In the genomic region with DNA sequence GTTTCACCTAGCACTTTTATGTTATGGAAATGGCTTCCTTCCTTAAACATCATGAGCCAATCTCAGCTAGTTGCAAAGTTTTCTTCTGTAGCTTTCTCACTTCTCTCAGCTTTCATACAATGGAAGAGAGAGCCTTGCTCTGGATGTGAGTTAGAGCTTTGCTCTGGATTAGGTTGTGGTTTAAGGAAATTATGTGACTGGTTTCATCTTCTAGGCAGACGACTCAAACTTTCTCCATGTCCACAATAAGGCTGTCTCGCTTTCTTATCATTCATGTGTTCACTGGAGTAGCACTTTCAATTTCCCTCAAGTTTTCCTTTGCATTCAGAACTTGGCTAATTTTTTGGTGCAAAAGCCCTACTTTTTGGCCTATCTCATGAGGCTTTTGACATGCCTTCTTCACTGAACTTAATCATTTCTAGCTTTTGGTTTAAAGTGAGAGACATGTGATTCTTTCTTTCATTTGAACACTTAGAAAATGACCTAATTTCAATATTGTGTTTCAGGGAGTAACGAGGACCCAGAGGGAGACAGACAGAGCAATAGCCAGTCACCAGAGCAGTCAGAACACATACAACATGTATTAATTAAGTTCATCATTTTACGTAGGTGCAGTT, we compare ENCODE assay signal across 19 cellular contexts. TPM values are rescaled to one million over a fixed set of nuclear protein-coding genes. Genes with fewer than 3 reads are reported as not detected.
A peak's percentile ranks its signal among the peaks of the same experiment; 100 is the strongest.
DNase-seq lines count a peak whose midpoint lies in the region; ATAC-seq lines count a peak whose summit lies in the region.
"Had no signal": no experiment of that assay in that cellular context is flagged by ENCODE, and none has a peak within 500 bp of the region (broad histone marks: within the 10 kb centered on the region; RNA-seq: fewer than 3 reads in every experiment).

No MANE protein-coding gene starts in this region.

- H3K36me3 Mint-ChIP-seq in activated CD4-positive, alpha-beta T cell treated with anti-CD3 and anti-CD28 coated beads, Interleukin-2, amount 10 ng/mL, durations not matched to agents 24 days and 14 days (ENCODE audit: low read depth), result peaks cover 4% of the 10 kb centered on the region
- H3K36me3 Mint-ChIP-seq in naive thymus-derived CD4-positive, alpha-beta T cell, result peaks cover 0 to 27% (median 7%) of the 10 kb centered on the region in 5 donors

- no peaks in the 10 kb centered on the region for H3K27me3 ChIP-seq in naive thymus-derived CD4-positive, alpha-beta T cell (ENCODE audit: control insufficient read depth in 2 of 2, insufficient read depth in 2 of 2, low read length in 2 of 2)
- H3K27me3 ChIP-seq: left lung, suprapubic skin had no signal

- intact Hi-C loops in activated CD4-positive, alpha-beta T cell treated with anti-CD3 and anti-CD28 coated beads, Interleukin-2, amount 10 ng/mL, durations not matched to agents 24 days and 14 days (cut with micrococcal nuclease), result no loop called here
- intact Hi-C loops in naive thymus-derived CD4-positive, alpha-beta T cell (cut with micrococcal nuclease), result no loop called here

- H3K4me3 ChIP-seq in naive thymus-derived CD4-positive, alpha-beta T cell (ENCODE audit: low read length), result no peak overlapping the region
- H3K4me3 ChIP-seq: left lung, suprapubic skin had no signal

- POLR2A ChIA-PET in naive thymus-derived CD4-positive, alpha-beta T cell (lab: Charles Lee), result no interaction called here

- no peak overlapping the region for H3K4me3 Mint-ChIP-seq in activated CD4-positive, alpha-beta T cell treated with anti-CD3 and anti-CD28 coated beads, Interleukin-2, amount 10 ng/mL, durations not matched to agents 24 days and 14 days
- H3K4me3 Mint-ChIP-seq in naive thymus-derived CD4-positive, alpha-beta T cell, result peak overlapping the region in 3 of 10 donors; percentile 3 to 13 (median 8)
- H3K4me3 Mint-ChIP-seq: CD14-positive monocyte; effector memory CD8-positive, alpha-beta T cell had no signal

- no peaks in the 10 kb centered on the region for H3K4me1 ChIP-seq in naive thymus-derived CD4-positive, alpha-beta T cell (ENCODE audit: control insufficient read depth in 2 of 2, insufficient read depth in 2 of 2, low read length in 2 of 2)
- H3K4me1 ChIP-seq: left lung, suprapubic skin had no signal

- no peaks in the 10 kb centered on the region for H3K9me3 Mint-ChIP-seq in activated CD4-positive, alpha-beta T cell treated with anti-CD3 and anti-CD28 coated beads, Interleukin-2, amount 10 ng/mL, durations not matched to agents 24 days and 14 days
- H3K9me3 Mint-ChIP-seq in naive thymus-derived CD4-positive, alpha-beta T cell, result no peaks in the 10 kb centered on the region
- H3K9me3 Mint-ChIP-seq: effector memory CD8-positive, alpha-beta T cell had no signal

- no peak overlapping the region for H3K27ac Mint-ChIP-seq in activated CD4-positive, alpha-beta T cell treated with anti-CD3 and anti-CD28 coated beads, Interleukin-2, amount 10 ng/mL, durations not matched to agents 24 days and 14 days
- H3K27ac Mint-ChIP-seq in naive thymus-derived CD4-positive, alpha-beta T cell, result no peak overlapping the region
- H3K27ac Mint-ChIP-seq: effector memory CD8-positive, alpha-beta T cell had no signal

- no peaks in the 10 kb centered on the region for H3K27me3 Mint-ChIP-seq in activated CD4-positive, alpha-beta T cell treated with anti-CD3 and anti-CD28 coated beads, Interleukin-2, amount 10 ng/mL, durations not matched to agents 24 days and 14 days
- H3K27me3 Mint-ChIP-seq in naive thymus-derived CD4-positive, alpha-beta T cell, result no peaks in the 10 kb centered on the region
- H3K27me3 Mint-ChIP-seq: effector memory CD8-positive, alpha-beta T cell had no signal

- ATAC-seq in GM21723 (IDR thresholded peaks at IDR 0.05; ENCODE audit: unreplicated experiment) (peak; percentile 68), HG03432 (IDR thresholded peaks at IDR 0.05; ENCODE audit: unreplicated experiment) (peak; percentile 75), HG02642 (IDR thresholded peaks at IDR 0.05; ENCODE audit: poor library complexity, unreplicated experiment) (no peak)
- peak; percentile 31 for ATAC-seq in naive thymus-derived CD4-positive, alpha-beta T cell
- ATAC-seq: effector memory CD8-positive, alpha-beta T cell; left lung had no signal

- peak; percentile 11 for DNase-seq in activated CD4-positive, alpha-beta T cell treated with anti-CD3 and anti-CD28 coated beads for 48 hours
- no peak for DNase-seq in activated CD4-positive, alpha-beta T cell treated with anti-CD3 and anti-CD28 coated beads, Interleukin-2, amount 10 ng/mL, durations not matched to agents 24 days and 14 days
- no peak for DNase-seq in naive thymus-derived CD4-positive, alpha-beta T cell
- no peak for DNase-seq in SHP77 (lab: John Stamatoyannopoulos, UW)
- no peak for DNase-seq in substantia nigra (lab: John Stamatoyannopoulos, UW)
- DNase-seq: 8988T; activated CD8-positive, alpha-beta memory T cell treated with anti-CD3 and anti-CD28 coated beads, Interleukin-2, amount 50 U/mL, for 4 hours; amniotic stem cell; DMS79 treated with DMSO at 0.1 percent for 48 hours; effector memory CD8-positive, alpha-beta T cell; left lung; NCI-H2029 treated with DMSO at 0.1 percent for 48 hours; NCI-H69; SW 1271 had no signal

- H3K27ac ChIP-seq in naive thymus-derived CD4-positive, alpha-beta T cell (ENCODE audit: low read depth, low read length), result no peak overlapping the region
- H3K27ac ChIP-seq in substantia nigra (ENCODE audit: low read depth, low read length, poor library complexity, severe bottlenecking), result no peak overlapping the region
- H3K27ac ChIP-seq: left lung, suprapubic skin had no signal

- no peaks in the 10 kb centered on the region for H3K36me3 ChIP-seq in naive thymus-derived CD4-positive, alpha-beta T cell (ENCODE audit: control insufficient read depth in 2 of 3, insufficient read depth in 3 of 3, low read length in 3 of 3)
- H3K36me3 ChIP-seq: left lung, suprapubic skin had no signal

- no peaks in the 10 kb centered on the region for H3K9me3 ChIP-seq in naive thymus-derived CD4-positive, alpha-beta T cell (ENCODE audit: control insufficient read depth in 2 of 3, low read length in 3 of 3)
- H3K9me3 ChIP-seq: left lung, suprapubic skin had no signal

- CTCF ChIA-PET in naive thymus-derived CD4-positive, alpha-beta T cell (lab: Charles Lee), result no interaction called here

- peaks cover 6% of the 10 kb centered on the region for H3K4me1 Mint-ChIP-seq in activated CD4-positive, alpha-beta T cell treated with anti-CD3 and anti-CD28 coated beads, Interleukin-2, amount 10 ng/mL, durations not matched to agents 24 days and 14 days
- H3K4me1 Mint-ChIP-seq in naive thymus-derived CD4-positive, alpha-beta T cell, result peaks cover 16 to 78% (median 71%) of the 10 kb centered on the region in 7 donors

RNA-seq across cellular contexts. Expression of gene CNOT4, which starts 49.8 kb away (rescaled TPM):
- total RNA-seq in activated CD4-positive, alpha-beta T cell treated with anti-CD3 and anti-CD28 coated beads, Interleukin-2, amount 10 ng/mL, durations not matched to agents 24 days and 14 days, result 21.1 and 26.3 TPM in 2 replicates
- total RNA-seq in naive thymus-derived CD4-positive, alpha-beta T cell, result 10 to 100 TPM; 28.7 to 39.4 (median 38.3) TPM
- 10 to 100 TPM; 15.5 to 20.0 TPM for polyA plus RNA-seq in naive thymus-derived CD4-positive, alpha-beta T cell
